Comparison of ENCODE assay signal across 14 cellular contexts in genomic region chr3:51977449-51978142, GRCh38. TPM values are rescaled to one million over a fixed set of nuclear protein-coding genes. Genes with fewer than 3 reads are reported as not detected.
DNase-seq lines count a peak whose midpoint lies in the region; ATAC-seq and TF ChIP-seq lines count a peak whose summit lies in the region.
"Had no signal": no experiment of that assay in that cellular context is flagged by ENCODE, and none has a peak within 500 bp of the region (broad histone marks: within the 10 kb centered on the region; RNA-seq: fewer than 3 reads in every experiment).

No MANE protein-coding gene starts in this region.

- in situ Hi-C loops in G401 (cut with HindIII; ENCODE audit: low sequenced_read_pairs) (no loop called here), mammary epithelial cell (cut with MboI; ENCODE audit: low sequenced_read_pairs in 2 of 2) (no loop called here)

- peak overlapping the region; percentile 62 for H2AFZ ChIP-seq in mammary epithelial cell (ENCODE audit: low read depth, low read length)

- no peak overlapping the region for H3K27ac ChIP-seq in mammary epithelial cell (ENCODE audit: insufficient read depth, low read depth, low read length)
- H3K27ac ChIP-seq: suprapubic skin had no signal

- H3K27me3 ChIP-seq in mammary epithelial cell (ENCODE audit: insufficient read depth, low read length) = no peaks in the 10 kb centered on the region
- H3K27me3 ChIP-seq: ascending aorta, suprapubic skin had no signal

- H3K4me1 Mint-ChIP-seq in T-helper 17 cell = peaks cover 32% of the 10 kb centered on the region
- H3K4me1 Mint-ChIP-seq in natural killer cell treated with Interleukin-12 subunit alpha and Interleukin-12 subunit beta and Interleukin-15 and Interleukin-18, amount 100 ng/mL, for 72 hours (ENCODE audit: low read depth in 2 of 2) = peaks cover 39 to 40% of the 10 kb centered on the region in 2 donors

- peak overlapping the region; percentile 66 for H3K27ac Mint-ChIP-seq in T-helper 17 cell
- H3K27ac Mint-ChIP-seq in natural killer cell treated with Interleukin-12 subunit alpha and Interleukin-12 subunit beta and Interleukin-15 and Interleukin-18, amount 100 ng/mL, for 72 hours = peak overlapping the region; percentile 2 to 16

- H4K20me1 ChIP-seq in mammary epithelial cell (ENCODE audit: insufficient read depth, low read length) = no peaks in the 10 kb centered on the region

- H3K36me3 ChIP-seq in mammary epithelial cell (ENCODE audit: insufficient read depth, low read length) = no peaks in the 10 kb centered on the region
- H3K36me3 ChIP-seq: ascending aorta, HAP-1 had no signal

- dilution Hi-C loops in mammary epithelial cell (cut with HindIII; ENCODE audit: low sequenced_read_pairs) = no loop called here

- no peak for TF ChIP-seq CTCF in mammary epithelial cell (conservative IDR thresholded peaks at IDR 0.05 in 1 of 2, IDR thresholded peaks at IDR 0.05 in 1 of 2; ENCODE audit: extremely low read depth in 1 of 2, insufficient read depth in 1 of 2, low read depth in 1 of 2, low read length in 2 of 2)

- H3K9me3 ChIP-seq in T-helper 17 cell (ENCODE audit: control insufficient read depth, low read length, poor library complexity, severe bottlenecking) (no peaks in the 10 kb centered on the region), mammary epithelial cell (replicated peaks; ENCODE audit: insufficient read depth, low read length) (no peaks in the 10 kb centered on the region)
- H3K9me3 ChIP-seq: ascending aorta, HAP-1, suprapubic skin had no signal

- DNase-seq in G401 (ENCODE audit: low spot score) (peak; percentile 16), T-helper 17 cell (no peak), mammary epithelial cell (peak; percentile 64), NCI-H69 (lab: John Stamatoyannopoulos, UW) (no peak), NCI-H187 (lab: John Stamatoyannopoulos, UW) (no peak)
- DNase-seq in natural killer cell treated with Interleukin-12 subunit alpha and Interleukin-12 subunit beta and Interleukin-15 and Interleukin-18, amount 100 ng/mL, for 72 hours (ENCODE audit: low spot score) = no peak
- DNase-seq: activated CD8-positive, alpha-beta memory T cell treated with anti-CD3 and anti-CD28 coated beads for 24 hours; effector CD4-positive, alpha-beta T cell; left colon; NCI-H226 had no signal

- no TSS peak for BruUV-seq in mammary epithelial cell (replicated peaks; lab: Mats Ljungman, UMichigan)

- ATAC-seq in T-helper 17 cell = peak; percentile 48
- no peak for ATAC-seq in natural killer cell treated with Interleukin-12 subunit alpha and Interleukin-12 subunit beta and Interleukin-15 and Interleukin-18, amount 100 ng/mL, for 72 hours
- no peak for ATAC-seq in activated CD4-positive, CD25-positive, alpha-beta regulatory T cell treated with anti-CD3 and anti-CD28 coated beads, Interleukin-2, amount 50 U/mL, for 24 hours
- ATAC-seq: left colon had no signal

- peaks cover 50% of the 10 kb centered on the region for H3K4me1 ChIP-seq in mammary epithelial cell (ENCODE audit: insufficient read depth, low read length)

- no peak overlapping the region for H3K4me2 ChIP-seq in mammary epithelial cell (ENCODE audit: insufficient read depth, low read depth, low read length)

- peak overlapping the region; percentile 41 for H3K4me3 Mint-ChIP-seq in T-helper 17 cell
- peak overlapping the region; percentile 18 for H3K4me3 Mint-ChIP-seq in natural killer cell treated with Interleukin-12 subunit alpha and Interleukin-12 subunit beta and Interleukin-15 and Interleukin-18, amount 100 ng/mL, for 72 hours

- no peak overlapping the region for H3K4me3 ChIP-seq in mammary epithelial cell (replicated peaks in 1 of 3; ENCODE audit: insufficient read depth in 1 of 3, low read depth in 2 of 3, low read length in 3 of 3)
- H3K4me3 ChIP-seq: ascending aorta, HAP-1, suprapubic skin had no signal

- intact Hi-C loops in mammary epithelial cell (cut with micrococcal nuclease) = no loop called here

- CTCF ChIA-PET in mammary epithelial cell (lab: Charles Lee; ENCODE audit: low non-redundant PET) = no interaction called here

- 29% methylated on average over 9 of the region's 9 CpGs for WGBS in mammary epithelial cell (ENCODE audit: low coverage, missing lambda C conversion rate)

- no peaks in the 10 kb centered on the region for H3K9me3 Mint-ChIP-seq in natural killer cell treated with Interleukin-12 subunit alpha and Interleukin-12 subunit beta and Interleukin-15 and Interleukin-18, amount 100 ng/mL, for 72 hours

- H3K27me3 Mint-ChIP-seq in T-helper 17 cell = no peaks in the 10 kb centered on the region
- no peaks in the 10 kb centered on the region for H3K27me3 Mint-ChIP-seq in natural killer cell treated with Interleukin-12 subunit alpha and Interleukin-12 subunit beta and Interleukin-15 and Interleukin-18, amount 100 ng/mL, for 72 hours

- peaks cover 3% of the 10 kb centered on the region for H3K36me3 Mint-ChIP-seq in T-helper 17 cell (ENCODE audit: low read depth)
- H3K36me3 Mint-ChIP-seq in natural killer cell treated with Interleukin-12 subunit alpha and Interleukin-12 subunit beta and Interleukin-15 and Interleukin-18, amount 100 ng/mL, for 72 hours = no peaks in the 10 kb centered on the region

- H3K79me2 ChIP-seq in mammary epithelial cell (ENCODE audit: insufficient read depth, low read length) = no peaks in the 10 kb centered on the region

- no peak overlapping the region for H3K9ac ChIP-seq in mammary epithelial cell (ENCODE audit: insufficient read depth, low read length)

RNA-seq across cellular contexts. Expression of gene ABHD14A, which starts 2.7 kb away (rescaled TPM):
- 14.8 and 26.8 TPM in 2 replicates for total RNA-seq in G401 (2014; rRNA removed; shearing (Covaris generic))
- 10 to 100 TPM; 13.9 to 14.6 TPM for total RNA-seq in T-helper 17 cell
- 10 to 100 TPM in 1 of 2 donors, 1 to 10 TPM in 1; 9.7 to 10.0 TPM for total RNA-seq in mammary epithelial cell
- 15.4 TPM for polyA plus RNA-seq in mammary epithelial cell
- 3.2 TPM for polyA minus RNA-seq in mammary epithelial cell
- 10 to 100 TPM in 1 of 2 donors, 1 to 10 TPM in 1; 8.7 to 13.1 TPM for total RNA-seq in natural killer cell treated with Interleukin-12 subunit alpha and Interleukin-12 subunit beta and Interleukin-15 and Interleukin-18, amount 100 ng/mL, for 72 hours

RNA-seq across cellular contexts. Expression of gene ABHD14B, which starts 3.7 kb away (rescaled TPM):
- 6.5 and 9.9 TPM in 2 replicates for total RNA-seq in G401 (2014; rRNA removed; shearing (Covaris generic))
- total RNA-seq in T-helper 17 cell = 10 to 100 TPM; 34.8 to 51.1 TPM
- 10 to 100 TPM; 20.5 to 24.9 TPM for total RNA-seq in mammary epithelial cell
- 34.8 TPM for polyA plus RNA-seq in mammary epithelial cell
- polyA minus RNA-seq in mammary epithelial cell = 29.5 TPM
- total RNA-seq in natural killer cell treated with Interleukin-12 subunit alpha and Interleukin-12 subunit beta and Interleukin-15 and Interleukin-18, amount 100 ng/mL, for 72 hours = 10 to 100 TPM; 28.0 to 33.2 TPM

RNA-seq across cellular contexts. Expression of gene ACY1, which starts 5.7 kb away (rescaled TPM):
- 103 and 242 TPM in 2 replicates for total RNA-seq in G401 (2014; rRNA removed; shearing (Covaris generic))
- total RNA-seq in T-helper 17 cell = 1 to 10 TPM; 7.1 to 7.6 TPM
- total RNA-seq in mammary epithelial cell = 100 to 1,000 TPM in 1 of 2 donors, 10 to 100 TPM in 1; 90.5 to 107 TPM
- polyA plus RNA-seq in mammary epithelial cell = 129 TPM
- polyA minus RNA-seq in mammary epithelial cell = 147 TPM
- total RNA-seq in natural killer cell treated with Interleukin-12 subunit alpha and Interleukin-12 subunit beta and Interleukin-15 and Interleukin-18, amount 100 ng/mL, for 72 hours = 10 to 100 TPM; 22.4 to 42.6 TPM

RNA-seq across cellular contexts. Expression of gene PCBP4, which starts 10.3 kb away (rescaled TPM):
- total RNA-seq in G401 (2014; rRNA removed; shearing (Covaris generic)) = 57.1 and 80.7 TPM in 2 replicates
- total RNA-seq in T-helper 17 cell (10 to 100 TPM; 20.2 to 28.7 TPM), mammary epithelial cell (10 to 100 TPM; 51.0 to 61.1 TPM)
- 65.6 TPM for polyA plus RNA-seq in mammary epithelial cell
- polyA minus RNA-seq in mammary epithelial cell = 52.8 TPM
- total RNA-seq in natural killer cell treated with Interleukin-12 subunit alpha and Interleukin-12 subunit beta and Interleukin-15 and Interleukin-18, amount 100 ng/mL, for 72 hours = 1 to 10 TPM; 7.9 to 8.4 TPM

RNA-seq across cellular contexts. Expression of gene RPL29, which starts 18.1 kb away (rescaled TPM):
- total RNA-seq in G401 (2014; rRNA removed; shearing (Covaris generic)) = 2,209 and 2,228 TPM in 2 replicates
- 1,000 to 10,000 TPM; 1,359 to 1,493 TPM for total RNA-seq in T-helper 17 cell
- total RNA-seq in mammary epithelial cell = 1,000 to 10,000 TPM; 1,040 to 1,174 TPM
- polyA plus RNA-seq in mammary epithelial cell = 2,670 TPM
- 407 TPM for polyA minus RNA-seq in mammary epithelial cell
- total RNA-seq in natural killer cell treated with Interleukin-12 subunit alpha and Interleukin-12 subunit beta and Interleukin-15 and Interleukin-18, amount 100 ng/mL, for 72 hours = 100 to 1,000 TPM; 598 to 910 TPM

Comparison
In these comparisons a context has a peak if more than half of its experiments do, and no peak if none do; other contexts are left out.
1. DNase-seq: peak in G401 (single experiment) and mammary epithelial cell (single experiment); none in T-helper 17 cell (0 of 3), natural killer cell treated with Interleukin-12 subunit alpha and Interleukin-12 subunit beta and Interleukin-15 and Interleukin-18, amount 100 ng/mL, for 72 hours (single experiment), NCI-H69 (single experiment) and NCI-H187 (0 of 2).